Comparison of ENCODE assay signal across 1 cellular context in the genomic region with DNA sequence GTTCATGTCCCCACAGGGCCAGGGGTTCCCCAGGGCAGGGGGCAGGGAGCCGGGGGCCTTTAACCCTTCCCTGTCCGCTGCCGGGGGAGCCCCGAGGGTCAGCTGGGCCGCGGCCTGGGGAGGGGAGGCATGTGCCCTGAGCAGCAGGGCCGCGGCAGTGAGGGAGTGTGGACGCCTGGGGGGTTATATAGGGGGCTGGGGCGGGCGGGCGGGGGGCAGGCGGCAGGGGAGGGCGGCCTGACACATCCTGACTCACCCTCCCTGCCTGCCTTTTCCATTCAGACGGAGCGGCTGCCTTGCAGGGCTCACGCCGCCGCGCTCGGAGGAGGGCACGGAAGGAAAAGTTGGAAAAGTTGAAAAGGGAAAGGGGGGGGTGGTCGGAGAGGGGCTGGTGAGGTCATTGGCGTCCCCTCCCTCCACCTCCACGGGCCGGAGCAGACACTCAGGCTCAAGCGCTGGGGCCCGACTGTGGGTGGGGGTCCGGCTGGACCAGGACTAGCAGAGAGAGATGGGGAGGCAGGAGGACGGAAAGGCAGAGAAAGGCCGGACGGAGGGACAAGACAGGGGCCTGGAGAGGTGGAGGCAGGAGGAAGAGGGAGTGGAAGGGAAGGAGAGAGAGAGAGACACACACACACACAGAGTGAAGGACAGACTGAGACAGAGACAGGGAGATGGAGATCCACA.
TF ChIP-seq lines count a peak whose summit lies in the region.

A gene (minus strand): TSS at position 159 of the 684 bp plus-strand sequence. CDS start 153 bp downstream, at position 6.

TF ChIP-seq in IMR-90, 13 proteins besides CTCF, POLR2A, EP300 and RAD21 (continued from another document):
- TF ChIP-seq, protein P1, sequence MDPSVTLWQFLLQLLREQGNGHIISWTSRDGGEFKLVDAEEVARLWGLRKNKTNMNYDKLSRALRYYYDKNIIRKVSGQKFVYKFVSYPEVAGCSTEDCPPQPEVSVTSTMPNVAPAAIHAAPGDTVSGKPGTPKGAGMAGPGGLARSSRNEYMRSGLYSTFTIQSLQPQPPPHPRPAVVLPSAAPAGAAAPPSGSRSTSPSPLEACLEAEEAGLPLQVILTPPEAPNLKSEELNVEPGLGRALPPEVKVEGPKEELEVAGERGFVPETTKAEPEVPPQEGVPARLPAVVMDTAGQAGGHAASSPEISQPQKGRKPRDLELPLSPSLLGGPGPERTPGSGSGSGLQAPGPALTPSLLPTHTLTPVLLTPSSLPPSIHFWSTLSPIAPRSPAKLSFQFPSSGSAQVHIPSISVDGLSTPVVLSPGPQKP (IDR thresholded peaks at IDR 0.05; ENCODE audit: borderline replicate concordance, low read depth, low read length) = no peak
